ENCODE assay signal across 29 cellular contexts in the genomic region with DNA sequence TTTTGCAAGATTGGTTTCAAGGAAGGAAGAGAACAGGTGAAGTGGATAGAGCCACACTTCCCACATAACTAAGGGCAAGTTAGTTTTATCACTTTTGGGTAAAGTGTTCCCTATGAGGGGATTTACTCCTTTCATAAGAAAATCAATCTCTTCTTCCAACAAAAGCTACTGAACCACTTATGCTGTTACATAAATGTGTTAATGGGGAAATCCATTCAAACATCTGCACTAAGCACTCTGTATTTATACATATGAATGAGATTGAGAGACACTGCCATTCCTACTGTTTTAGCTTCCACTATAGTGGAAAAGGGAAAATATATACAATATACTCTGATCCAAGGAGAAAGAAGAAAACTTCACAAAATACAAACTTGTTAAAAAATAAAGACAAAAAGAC.
"Had no signal": no experiment of that assay in that cellular context is flagged by ENCODE, and none has a peak within 500 bp of the region (broad histone marks: within the 10 kb centered on the region; RNA-seq: fewer than 3 reads in every experiment).

No MANE protein-coding gene starts in this region.

- H3K27ac Mint-ChIP-seq: activated CD4-positive, alpha-beta memory T cell treated with anti-CD3 and anti-CD28 coated beads, Interleukin-2, amount 10 ng/mL, durations not matched to agents 7 days and 5 days; activated CD4-positive, alpha-beta T cell treated with anti-CD3 and anti-CD28 coated beads, Interleukin-2, amount 10 ng/mL, durations not matched to agents 7 days and 5 days; activated naive CD4-positive, alpha-beta T cell treated with anti-CD3 and anti-CD28 coated beads, Interleukin-2, amount 10 ng/mL, durations not matched to agents 7 days and 5 days; activated naive CD4-positive, alpha-beta T cell treated with anti-CD3 and anti-CD28 coated beads, Interleukin-2, amount 50 U/mL, for 72 hours; activated naive CD8-positive, alpha-beta T cell treated with anti-CD3 and anti-CD28 coated beads, Interleukin-2, amount 10 ng/mL, durations not matched to agents 7 days and 5 days; activated T-cell treated with anti-CD3 and anti-CD28 coated beads, Interleukin-2, amount 50 U/mL, for 24 hours; activated T-cell treated with anti-CD3 and anti-CD28 coated beads, Interleukin-2, amount 50 U/mL, for 72 hours; dendritic cell treated with granulocyte-macrophage colony-stimulating factor and Interleukin-4, amounts not matched to agents 40 ng/mL and 50 ng/mL, for 4 days; effector memory CD8-positive, alpha-beta T cell; T-helper 17 cell; T-helper 2 cell treated with Interferon-gamma antibody and Interleukin-4, amounts not matched to agents 5 μg/mL and 100 μg/mL, for 36 hours had no signal

- H3K36me3 Mint-ChIP-seq: activated naive CD4-positive, alpha-beta T cell treated with anti-CD3 and anti-CD28 coated beads, Interleukin-2, amount 10 ng/mL, durations not matched to agents 7 days and 5 days; activated naive CD4-positive, alpha-beta T cell treated with anti-CD3 and anti-CD28 coated beads, Interleukin-2, amount 50 U/mL, for 72 hours; activated naive CD8-positive, alpha-beta T cell treated with anti-CD3 and anti-CD28 coated beads, Interleukin-2, amount 10 ng/mL, durations not matched to agents 7 days and 5 days had no signal

- ATAC-seq: activated naive CD4-positive, alpha-beta T cell treated with anti-CD3 and anti-CD28 coated beads, Interleukin-2, amount 50 U/mL, for 72 hours; activated T-cell treated with anti-CD3 and anti-CD28 coated beads, Interleukin-2, amount 50 U/mL, for 72 hours; effector memory CD8-positive, alpha-beta T cell; gastroesophageal sphincter; heart right ventricle; T-helper 17 cell had no signal

- H3K4me1 ChIP-seq: esophagus squamous epithelium had no signal

- H3K36me3 ChIP-seq: brain microvascular endothelial cell, esophagus squamous epithelium, gastroesophageal sphincter, heart right ventricle had no signal

- H3K9me3 Mint-ChIP-seq: activated CD4-positive, alpha-beta memory T cell treated with anti-CD3 and anti-CD28 coated beads, Interleukin-2, amount 10 ng/mL, durations not matched to agents 7 days and 5 days; activated CD4-positive, alpha-beta T cell treated with anti-CD3 and anti-CD28 coated beads, Interleukin-2, amount 10 ng/mL, durations not matched to agents 7 days and 5 days; activated naive CD4-positive, alpha-beta T cell treated with anti-CD3 and anti-CD28 coated beads, Interleukin-2, amount 10 ng/mL, durations not matched to agents 7 days and 5 days; activated naive CD8-positive, alpha-beta T cell treated with anti-CD3 and anti-CD28 coated beads, Interleukin-2, amount 10 ng/mL, durations not matched to agents 7 days and 5 days; activated T-cell treated with anti-CD3 and anti-CD28 coated beads, Interleukin-2, amount 50 U/mL, for 24 hours; activated T-cell treated with anti-CD3 and anti-CD28 coated beads, Interleukin-2, amount 50 U/mL, for 72 hours; dendritic cell treated with granulocyte-macrophage colony-stimulating factor and Interleukin-4, amounts not matched to agents 40 ng/mL and 50 ng/mL, for 4 days; T-helper 2 cell treated with Interferon-gamma antibody and Interleukin-4, amounts not matched to agents 5 μg/mL and 100 μg/mL, for 36 hours had no signal

- DNase-seq: activated CD4-positive, alpha-beta memory T cell treated with anti-CD3 and anti-CD28 coated beads, Interleukin-2, amount 10 ng/mL, durations not matched to agents 7 days and 5 days; activated CD4-positive, alpha-beta T cell treated with anti-CD3 and anti-CD28 coated beads for 1 hour; activated CD4-positive, alpha-beta T cell treated with anti-CD3 and anti-CD28 coated beads for 4 hours; activated CD4-positive, alpha-beta T cell treated with anti-CD3 and anti-CD28 coated beads, Interleukin-2, amount 10 ng/mL, durations not matched to agents 7 days and 5 days; activated CD4-positive, alpha-beta T cell treated with anti-CD3 and anti-CD28 coated beads, Interleukin-2, amount 50 U/mL, for 4 hours; activated CD8-positive, alpha-beta memory T cell treated with anti-CD3 and anti-CD28 coated beads, Interleukin-2, amount 50 U/mL, for 48 hours; activated gamma-delta T cell; activated naive CD4-positive, alpha-beta T cell; activated naive CD4-positive, alpha-beta T cell treated with anti-CD3 and anti-CD28 coated beads, Interleukin-2, amount 10 ng/mL, durations not matched to agents 7 days and 5 days; activated naive CD8-positive, alpha-beta T cell treated with anti-CD3 and anti-CD28 coated beads, Interleukin-2, amount 10 ng/mL, durations not matched to agents 7 days and 5 days; activated T-cell treated with anti-CD3 and anti-CD28 coated beads for 4 hours; activated T-cell treated with anti-CD3 and anti-CD28 coated beads, Interleukin-2, amount 50 U/mL, for 24 hours; activated T-cell treated with anti-CD3 and anti-CD28 coated beads, Interleukin-2, amount 50 U/mL, for 72 hours; brain microvascular endothelial cell; effector CD4-positive, alpha-beta T cell; effector memory CD8-positive, alpha-beta T cell; esophagus squamous epithelium; foreskin melanocyte; heart right ventricle; T-helper 1 cell; T-helper 17 cell; T1000 had no signal

- H3K4me1 Mint-ChIP-seq: activated CD4-positive, alpha-beta memory T cell treated with anti-CD3 and anti-CD28 coated beads, Interleukin-2, amount 10 ng/mL, durations not matched to agents 7 days and 5 days; activated CD4-positive, alpha-beta T cell treated with anti-CD3 and anti-CD28 coated beads, Interleukin-2, amount 10 ng/mL, durations not matched to agents 7 days and 5 days; activated naive CD4-positive, alpha-beta T cell treated with anti-CD3 and anti-CD28 coated beads, Interleukin-2, amount 10 ng/mL, durations not matched to agents 7 days and 5 days; activated naive CD8-positive, alpha-beta T cell treated with anti-CD3 and anti-CD28 coated beads, Interleukin-2, amount 10 ng/mL, durations not matched to agents 7 days and 5 days; central memory CD8-positive, alpha-beta T cell; T-helper 17 cell had no signal

- H3K27ac ChIP-seq: brain microvascular endothelial cell, coronary artery, epithelial cell of prostate, esophagus squamous epithelium, gastroesophageal sphincter, heart right ventricle had no signal

- H3K9me3 ChIP-seq: esophagus squamous epithelium, gastroesophageal sphincter, heart right ventricle had no signal

- H3K4me3 ChIP-seq: coronary artery, esophagus squamous epithelium, gastroesophageal sphincter, heart right ventricle had no signal

- H3K27me3 Mint-ChIP-seq: activated CD4-positive, alpha-beta memory T cell treated with anti-CD3 and anti-CD28 coated beads, Interleukin-2, amount 10 ng/mL, durations not matched to agents 7 days and 5 days; activated CD4-positive, alpha-beta T cell treated with anti-CD3 and anti-CD28 coated beads, Interleukin-2, amount 10 ng/mL, durations not matched to agents 7 days and 5 days; activated naive CD4-positive, alpha-beta T cell treated with anti-CD3 and anti-CD28 coated beads, Interleukin-2, amount 10 ng/mL, durations not matched to agents 7 days and 5 days; activated T-cell treated with anti-CD3 and anti-CD28 coated beads, Interleukin-2, amount 50 U/mL, for 24 hours; central memory CD8-positive, alpha-beta T cell; dendritic cell treated with granulocyte-macrophage colony-stimulating factor and Interleukin-4, amounts not matched to agents 40 ng/mL and 50 ng/mL, for 4 days; effector memory CD8-positive, alpha-beta T cell; T-helper 17 cell had no signal

- H3K4me3 Mint-ChIP-seq: activated CD4-positive, alpha-beta memory T cell treated with anti-CD3 and anti-CD28 coated beads, Interleukin-2, amount 10 ng/mL, durations not matched to agents 7 days and 5 days; activated CD4-positive, alpha-beta T cell treated with anti-CD3 and anti-CD28 coated beads, Interleukin-2, amount 10 ng/mL, durations not matched to agents 7 days and 5 days; activated naive CD4-positive, alpha-beta T cell treated with anti-CD3 and anti-CD28 coated beads, Interleukin-2, amount 10 ng/mL, durations not matched to agents 7 days and 5 days; activated naive CD8-positive, alpha-beta T cell treated with anti-CD3 and anti-CD28 coated beads, Interleukin-2, amount 10 ng/mL, durations not matched to agents 7 days and 5 days; activated T-cell treated with anti-CD3 and anti-CD28 coated beads, Interleukin-2, amount 50 U/mL, for 24 hours; activated T-cell treated with anti-CD3 and anti-CD28 coated beads, Interleukin-2, amount 50 U/mL, for 72 hours; central memory CD8-positive, alpha-beta T cell; dendritic cell treated with granulocyte-macrophage colony-stimulating factor and Interleukin-4, amounts not matched to agents 40 ng/mL and 50 ng/mL, for 4 days; effector memory CD8-positive, alpha-beta T cell; T-helper 17 cell; T-helper 2 cell treated with Interferon-gamma antibody and Interleukin-4, amounts not matched to agents 5 μg/mL and 100 μg/mL, for 36 hours had no signal

- H3K27me3 ChIP-seq: brain microvascular endothelial cell, esophagus squamous epithelium, gastroesophageal sphincter, heart right ventricle had no signal
